In genomic region chr22:44764373-44764772, GRCh38 we compare ENCODE assay signal across 19 cellular contexts. TPM values are rescaled to one million over a fixed set of nuclear protein-coding genes. Genes with fewer than 3 reads are reported as not detected.
A peak's percentile ranks its signal among the peaks of the same experiment; 100 is the strongest.
DNase-seq lines count a peak whose midpoint lies in the region; ATAC-seq and TF ChIP-seq lines count a peak whose summit lies in the region.
"Had no signal": no experiment of that assay in that cellular context is flagged by ENCODE, and none has a peak within 500 bp of the region (broad histone marks: within the 10 kb centered on the region; RNA-seq: fewer than 3 reads in every experiment).

No MANE protein-coding gene starts in this region.

- H3K9me3 Mint-ChIP-seq in natural killer cell treated with Interleukin-12 subunit alpha and Interleukin-12 subunit beta and Interleukin-15 and Interleukin-18, amount 100 ng/mL, for 72 hours = no peaks in the 10 kb centered on the region
- no peaks in the 10 kb centered on the region for H3K9me3 Mint-ChIP-seq in natural killer cell
- no peaks in the 10 kb centered on the region for H3K9me3 Mint-ChIP-seq in endothelial cell (ENCODE audit: unreplicated experiment)
- peaks cover 10 to 13% of the 10 kb centered on the region in 2 donors for H3K9me3 Mint-ChIP-seq in stimulated activated naive B cell treated with anti-CD40 and anti-IgM and Interleukin-4, amounts not matched to agents 10 μg/mL and 1 μg/mL and 100 μg/mL, for 72 hours

- no peak overlapping the region for H2BK120ac ChIP-seq in neuronal stem cell (ENCODE audit: low read depth, low read length)

- no peak overlapping the region for H3K14ac ChIP-seq in neuronal stem cell (ENCODE audit: low read length)

- no peaks in the 10 kb centered on the region for H3K4me1 Mint-ChIP-seq in natural killer cell treated with Interleukin-12 subunit alpha and Interleukin-12 subunit beta and Interleukin-15 and Interleukin-18, amount 100 ng/mL, for 72 hours (ENCODE audit: low read depth in 2 of 2)
- peaks cover 0 to 4% of the 10 kb centered on the region in 2 donors for H3K4me1 Mint-ChIP-seq in natural killer cell
- H3K4me1 Mint-ChIP-seq in endothelial cell (ENCODE audit: unreplicated experiment) = no peaks in the 10 kb centered on the region
- no peaks in the 10 kb centered on the region for H3K4me1 Mint-ChIP-seq in stimulated activated naive B cell treated with anti-CD40 and anti-IgM and Interleukin-4, amounts not matched to agents 10 μg/mL and 1 μg/mL and 100 μg/mL, for 72 hours
- H3K4me1 Mint-ChIP-seq: IgD-negative memory B cell had no signal

- peak overlapping the region; percentile 48 for H2AK5ac ChIP-seq in neuronal stem cell (ENCODE audit: low read depth, low read length)

- H3K4ac ChIP-seq in neuronal stem cell (ENCODE audit: low read length) = no peak overlapping the region

- no peak overlapping the region for H3K4me2 ChIP-seq in neuronal stem cell (ENCODE audit: insufficient read depth, low read length, poor library complexity, severe bottlenecking)

- no peak overlapping the region for H2BK5ac ChIP-seq in neuronal stem cell (ENCODE audit: low read length)

- H3K36me3 Mint-ChIP-seq in natural killer cell treated with Interleukin-12 subunit alpha and Interleukin-12 subunit beta and Interleukin-15 and Interleukin-18, amount 100 ng/mL, for 72 hours = no peaks in the 10 kb centered on the region
- no peaks in the 10 kb centered on the region for H3K36me3 Mint-ChIP-seq in natural killer cell
- no peaks in the 10 kb centered on the region for H3K36me3 Mint-ChIP-seq in endothelial cell (ENCODE audit: low read depth, unreplicated experiment)
- peaks cover 4 to 7% of the 10 kb centered on the region in 2 donors for H3K36me3 Mint-ChIP-seq in stimulated activated naive B cell treated with anti-CD40 and anti-IgM and Interleukin-4, amounts not matched to agents 10 μg/mL and 1 μg/mL and 100 μg/mL, for 72 hours
- H3K36me3 Mint-ChIP-seq: CD14-positive monocyte; CD8-positive, alpha-beta T cell had no signal

- no peak overlapping the region for H2BK15ac ChIP-seq in neuronal stem cell (ENCODE audit: low read length)

- no peak overlapping the region for H3K4me3 ChIP-seq in neuronal stem cell (ENCODE audit: low read length in 2 of 2)

- H2AFZ ChIP-seq in neuronal stem cell (ENCODE audit: low read length) = no peak overlapping the region

- no peak for TF ChIP-seq POLR2A in erythroblast (IDR thresholded peaks at IDR 0.05; ENCODE audit: low read length)

- H3K9me3 ChIP-seq in neuronal stem cell (replicated peaks in 1 of 2; ENCODE audit: control insufficient read depth in 2 of 2, insufficient read depth in 1 of 2, low read depth in 1 of 2, low read length in 2 of 2) = no peaks in the 10 kb centered on the region

- H4K91ac ChIP-seq in neuronal stem cell (ENCODE audit: low read depth, low read length, poor library complexity) = no peak overlapping the region

- no peak overlapping the region for H3K9ac ChIP-seq in neuronal stem cell (ENCODE audit: low read depth, low read length, poor library complexity)

- H3K27me3 ChIP-seq in neuronal stem cell (ENCODE audit: control insufficient read depth in 3 of 3, insufficient read depth in 3 of 3, low read depth in 1 of 3, low read length in 3 of 3) = peaks cover 0 to 28% (median 0%) of the 10 kb centered on the region in 3 experiments

- H3K23ac ChIP-seq in neuronal stem cell (ENCODE audit: low read depth, low read length, poor library complexity) = no peak overlapping the region

- no peak overlapping the region for H3K27ac ChIP-seq in neuronal stem cell (replicated peaks; ENCODE audit: low read length)

- TF ChIP-seq CTCF in natural killer cell (IDR thresholded peaks at IDR 0.05) = no peak
- no peak for TF ChIP-seq CTCF in endothelial cell (IDR thresholded peaks at IDR 0.05; ENCODE audit: unreplicated experiment)

- intact Hi-C loops in natural killer cell (cut with micrococcal nuclease) = no loop called here

- no peak for ATAC-seq in natural killer cell treated with Interleukin-12 subunit alpha and Interleukin-12 subunit beta and Interleukin-15 and Interleukin-18, amount 100 ng/mL, for 72 hours
- ATAC-seq in natural killer cell (no peak), HG03457 (IDR thresholded peaks at IDR 0.05; ENCODE audit: unreplicated experiment) (no peak)
- no peak for ATAC-seq in stimulated activated naive B cell treated with anti-CD40 and anti-IgM and Interleukin-4, amounts not matched to agents 10 μg/mL and 1 μg/mL and 100 μg/mL, for 72 hours (replicated peaks)
- ATAC-seq: CD8-positive, alpha-beta T cell; HCT116 had no signal

- no peak overlapping the region for H3K27ac Mint-ChIP-seq in natural killer cell treated with Interleukin-12 subunit alpha and Interleukin-12 subunit beta and Interleukin-15 and Interleukin-18, amount 100 ng/mL, for 72 hours
- H3K27ac Mint-ChIP-seq in natural killer cell (no peak overlapping the region), endothelial cell (ENCODE audit: unreplicated experiment) (no peak overlapping the region)
- no peak overlapping the region for H3K27ac Mint-ChIP-seq in stimulated activated naive B cell treated with anti-CD40 and anti-IgM and Interleukin-4, amounts not matched to agents 10 μg/mL and 1 μg/mL and 100 μg/mL, for 72 hours
- H3K27ac Mint-ChIP-seq: CD14-positive monocyte; CD8-positive, alpha-beta T cell; IgD-negative memory B cell had no signal

- H3K4me1 ChIP-seq in neuronal stem cell (ENCODE audit: control insufficient read depth in 2 of 2, insufficient read depth in 1 of 2, low read depth in 1 of 2, low read length in 2 of 2) = peaks cover 0 to 3% of the 10 kb centered on the region in 2 donors

- DNase-seq in natural killer cell treated with Interleukin-12 subunit alpha and Interleukin-12 subunit beta and Interleukin-15 and Interleukin-18, amount 100 ng/mL, for 72 hours (ENCODE audit: low spot score) = peak; percentile 42
- DNase-seq in natural killer cell = no peak
- DNase-seq in endothelial cell (ENCODE audit: low spot score) = no peak
- no peak for DNase-seq in neuronal stem cell (ENCODE audit: low spot score)
- no peak for DNase-seq in stimulated activated naive B cell treated with anti-CD40 and anti-IgM and Interleukin-4, amounts not matched to agents 10 μg/mL and 1 μg/mL and 100 μg/mL, for 72 hours
- no peak for DNase-seq in T-helper 1 cell
- no peak for DNase-seq in erythroblast (lab: John Stamatoyannopoulos, UW)
- DNase-seq: 8988T; ACHN; CD8-positive, alpha-beta T cell; COR-L47; DMS153; DMS79 treated with DMSO at 0.1 percent for 48 hours; EL had no signal

- H4K8ac ChIP-seq in neuronal stem cell (ENCODE audit: low read depth, low read length) = no peak overlapping the region

- H3K79me1 ChIP-seq in neuronal stem cell (ENCODE audit: low read depth, low read length) = no peaks in the 10 kb centered on the region

- no CpG with 5 or more reads among the region's 17 CpGs for WGBS in neuronal stem cell (ENCODE audit: extremely low coverage in 2 of 2, insufficient read length in 2 of 2, insufficient replicate concordance in 1 of 2), 2 donors

- no peaks in the 10 kb centered on the region for H3K27me3 Mint-ChIP-seq in natural killer cell treated with Interleukin-12 subunit alpha and Interleukin-12 subunit beta and Interleukin-15 and Interleukin-18, amount 100 ng/mL, for 72 hours
- H3K27me3 Mint-ChIP-seq in natural killer cell (ENCODE audit: low read depth in 2 of 2) = no peaks in the 10 kb centered on the region
- peaks cover 5% of the 10 kb centered on the region for H3K27me3 Mint-ChIP-seq in endothelial cell (ENCODE audit: unreplicated experiment)
- peaks cover 18 to 24% of the 10 kb centered on the region in 2 donors for H3K27me3 Mint-ChIP-seq in stimulated activated naive B cell treated with anti-CD40 and anti-IgM and Interleukin-4, amounts not matched to agents 10 μg/mL and 1 μg/mL and 100 μg/mL, for 72 hours

- no peak overlapping the region for H3K18ac ChIP-seq in neuronal stem cell (ENCODE audit: low read length)

- H3K4me3 Mint-ChIP-seq in natural killer cell treated with Interleukin-12 subunit alpha and Interleukin-12 subunit beta and Interleukin-15 and Interleukin-18, amount 100 ng/mL, for 72 hours = no peak overlapping the region
- H3K4me3 Mint-ChIP-seq in natural killer cell (no peak overlapping the region), endothelial cell (ENCODE audit: unreplicated experiment) (peak overlapping the region; percentile 15)
- H3K4me3 Mint-ChIP-seq in stimulated activated naive B cell treated with anti-CD40 and anti-IgM and Interleukin-4, amounts not matched to agents 10 μg/mL and 1 μg/mL and 100 μg/mL, for 72 hours = no peak overlapping the region
- H3K4me3 Mint-ChIP-seq: CD14-positive monocyte; CD8-positive, alpha-beta T cell; IgD-negative memory B cell had no signal

- no peak overlapping the region for H2BK12ac ChIP-seq in neuronal stem cell (ENCODE audit: low read length)

- H3K36me3 ChIP-seq in neuronal stem cell (replicated peaks in 1 of 2; ENCODE audit: control insufficient read depth in 2 of 2, insufficient read depth in 2 of 2, low read length in 2 of 2) = no peaks in the 10 kb centered on the region

RNA-seq across cellular contexts. Expression of gene ARHGAP8, which starts 12.0 kb away (rescaled TPM):
- 1 to 10 TPM in 1 of 2 donors, under 1 TPM in 1; 0.64 to 2.3 TPM for total RNA-seq in natural killer cell treated with Interleukin-12 subunit alpha and Interleukin-12 subunit beta and Interleukin-15 and Interleukin-18, amount 100 ng/mL, for 72 hours
- 10 to 100 TPM; 23.6 to 32.6 (median 26.5) TPM for total RNA-seq in natural killer cell
- total RNA-seq in endothelial cell (ENCODE audit: unreplicated experiment) = 0.80 TPM
- polyA plus RNA-seq in neuronal stem cell (2013, experiment 1 of 2) = 4.1 TPM
- polyA plus RNA-seq in neuronal stem cell (2013, experiment 2 of 2) = 4.2 TPM
- total RNA-seq: H4 had no signal
- polyA plus RNA-seq: CD14-positive monocyte, IgD-negative memory B cell had no signal

Comparison
In these comparisons a context has a peak if more than half of its experiments do, and no peak if none do; other contexts are left out.
1. RNA of gene ARHGAP8, which starts 12.0 kb away (total RNA-seq): 23.6 to 32.6 TPM in natural killer cell; 0.64 to 2.3 TPM in natural killer cell treated with Interleukin-12 subunit alpha and Interleukin-12 subunit beta and Interleukin-15 and Interleukin-18, amount 100 ng/mL, for 72 hours and 0.80 TPM in endothelial cell (single experiment); every median in the first group is over 4 times any median in the second.